13 cellular contexts compared by ENCODE assay signal in genomic region chr6:167930300-167930699, GRCh38.
DNase-seq lines count a peak whose midpoint lies in the region; ATAC-seq and TF ChIP-seq lines count a peak whose summit lies in the region.
"Had no signal": no experiment of that assay in that cellular context is flagged by ENCODE, and none has a peak within 500 bp of the region (broad histone marks: within the 10 kb centered on the region; RNA-seq: fewer than 3 reads in every experiment).

No MANE protein-coding gene starts in this region.

- H3K9me3 Mint-ChIP-seq in CD4-positive, alpha-beta memory T cell, result peaks cover 0 to 2% (median 0%) of the 10 kb centered on the region in 8 donors

- H3K4me3 Mint-ChIP-seq in CD4-positive, alpha-beta memory T cell, result no peak overlapping the region

- peaks cover 3% of the 10 kb centered on the region in 2 donors for H3K36me3 Mint-ChIP-seq in CD4-positive, alpha-beta memory T cell

- H3K36me3 ChIP-seq in left ventricle myocardium inferior (peaks cover 62% of the 10 kb centered on the region), RWPE2 (ENCODE audit: low read depth) (peaks cover 56% of the 10 kb centered on the region)
- no peaks in the 10 kb centered on the region for H3K36me3 ChIP-seq in CD4-positive, alpha-beta memory T cell (ENCODE audit: insufficient read depth, low read length)

- no peak for TF ChIP-seq CTCF in left ventricle myocardium inferior (IDR thresholded peaks at IDR 0.05; ENCODE audit: borderline replicate concordance)
- no peak for TF ChIP-seq CTCF in RWPE2 (IDR thresholded peaks at IDR 0.05; ENCODE audit: poor library complexity, severe bottlenecking)
- no peak for TF ChIP-seq CTCF in fibroblast of mammary gland (conservative IDR thresholded peaks at IDR 0.05; ENCODE audit: control insufficient read depth, insufficient read depth, low read depth, low read length)

- CTCF ChIA-PET in CD4-positive, alpha-beta memory T cell (lab: Charles Lee; ENCODE audit: partially characterized antibody), result no interaction called here

- H3K27ac ChIP-seq in left ventricle myocardium inferior (replicated peaks), result no peak overlapping the region
- no peak overlapping the region for H3K27ac ChIP-seq in RWPE2 (ENCODE audit: poor library complexity, severe bottlenecking)
- H3K27ac ChIP-seq in CD4-positive, alpha-beta memory T cell (ENCODE audit: low read depth, low read length), result no peak overlapping the region
- H3K27ac ChIP-seq: dorsolateral prefrontal cortex, foreskin keratinocyte, parathyroid adenoma had no signal

- H3K4me1 ChIP-seq in left ventricle myocardium inferior (peaks cover 27% of the 10 kb centered on the region), RWPE2 (ENCODE audit: insufficient read depth, poor library complexity, severe bottlenecking) (peaks cover 8% of the 10 kb centered on the region)
- H3K4me1 ChIP-seq in CD4-positive, alpha-beta memory T cell (ENCODE audit: insufficient read depth, low read length), result no peaks in the 10 kb centered on the region
- H3K4me1 ChIP-seq: parathyroid adenoma had no signal

- ATAC-seq in Right ventricle myocardium inferior (peak; percentile 27), RWPE2 (ENCODE audit: low read depth) (peak; percentile 14; the same call in 1 of the 3 replicates)
- ATAC-seq: foreskin keratinocyte, mucosa of descending colon had no signal

- no peak overlapping the region for H3K27ac Mint-ChIP-seq in CD4-positive, alpha-beta memory T cell

- no peak overlapping the region for H3K4me3 ChIP-seq in left ventricle myocardium inferior
- H3K4me3 ChIP-seq in RWPE2 (ENCODE audit: severe bottlenecking), result no peak overlapping the region
- no peak overlapping the region for H3K4me3 ChIP-seq in fibroblast of mammary gland (ENCODE audit: control insufficient read depth, low read depth, low read length)
- H3K4me3 ChIP-seq in CD4-positive, alpha-beta memory T cell (ENCODE audit: low read length in 2 of 2), result no peak overlapping the region
- H3K4me3 ChIP-seq: dorsolateral prefrontal cortex, mucosa of descending colon had no signal

- POLR2A ChIA-PET in CD4-positive, alpha-beta memory T cell (lab: Charles Lee; ENCODE audit: partially characterized antibody), result no interaction called here

- DNase-seq in Right ventricle myocardium inferior (ENCODE audit: missing footprints) (no peak), left ventricle myocardium inferior (no peak), RWPE2 (ENCODE audit: low spot score) (no peak), fibroblast of mammary gland (ENCODE audit: low read depth) (peak; percentile 72), stromal cell of bone marrow (ENCODE audit: low read depth) (peak; percentile 10), NCI-H1694 treated with DMSO at 0.1 percent for 48 hours (lab: John Stamatoyannopoulos, UW) (no peak)
- no peak for DNase-seq in CD4-positive, alpha-beta memory T cell
- no peak for DNase-seq in stimulated activated naive CD4-positive, alpha-beta T cell treated with Interleukin-2 at 50 U/mL for 16 hours (lab: John Stamatoyannopoulos, UW)
- DNase-seq: dorsolateral prefrontal cortex, foreskin keratinocyte, mucosa of descending colon, NCI-H1048 had no signal

- no peaks in the 10 kb centered on the region for H3K27me3 Mint-ChIP-seq in CD4-positive, alpha-beta memory T cell

- no peaks in the 10 kb centered on the region for H3K9me3 ChIP-seq in left ventricle myocardium inferior (replicated peaks)
- no peaks in the 10 kb centered on the region for H3K9me3 ChIP-seq in RWPE2 (ENCODE audit: severe bottlenecking)
- no peaks in the 10 kb centered on the region for H3K9me3 ChIP-seq in CD4-positive, alpha-beta memory T cell (ENCODE audit: control insufficient read depth in 1 of 2, low read length in 2 of 2)
- H3K9me3 ChIP-seq: mucosa of descending colon had no signal

- H3K4me1 Mint-ChIP-seq in CD4-positive, alpha-beta memory T cell, result no peaks in the 10 kb centered on the region

- intact Hi-C loops in Right ventricle myocardium inferior (cut with DNase I), result no loop called here
- intact Hi-C loops in left ventricle myocardium inferior (cut with micrococcal nuclease), result no loop called here
- intact Hi-C loops in CD4-positive, alpha-beta memory T cell (cut with micrococcal nuclease), result no loop called here

- H3K27me3 ChIP-seq in left ventricle myocardium inferior (ENCODE audit: low read depth) (no peaks in the 10 kb centered on the region), RWPE2 (ENCODE audit: insufficient read depth, poor library complexity, severe bottlenecking) (no peaks in the 10 kb centered on the region)
- no peaks in the 10 kb centered on the region for H3K27me3 ChIP-seq in CD4-positive, alpha-beta memory T cell (ENCODE audit: insufficient read depth, low read length)
- H3K27me3 ChIP-seq: dorsolateral prefrontal cortex, foreskin keratinocyte had no signal

Comparison
In these comparisons a context has a peak if more than half of its experiments do, and no peak if none do; other contexts are left out.
1. DNase-seq: peak in fibroblast of mammary gland (single experiment) and stromal cell of bone marrow (single experiment); none in Right ventricle myocardium inferior (single experiment), left ventricle myocardium inferior (single experiment), RWPE2 (single experiment), CD4-positive, alpha-beta memory T cell (0 of 5), NCI-H1694 treated with DMSO at 0.1 percent for 48 hours (single experiment) and stimulated activated naive CD4-positive, alpha-beta T cell treated with Interleukin-2 at 50 U/mL for 16 hours (single experiment).